In the genomic region with DNA sequence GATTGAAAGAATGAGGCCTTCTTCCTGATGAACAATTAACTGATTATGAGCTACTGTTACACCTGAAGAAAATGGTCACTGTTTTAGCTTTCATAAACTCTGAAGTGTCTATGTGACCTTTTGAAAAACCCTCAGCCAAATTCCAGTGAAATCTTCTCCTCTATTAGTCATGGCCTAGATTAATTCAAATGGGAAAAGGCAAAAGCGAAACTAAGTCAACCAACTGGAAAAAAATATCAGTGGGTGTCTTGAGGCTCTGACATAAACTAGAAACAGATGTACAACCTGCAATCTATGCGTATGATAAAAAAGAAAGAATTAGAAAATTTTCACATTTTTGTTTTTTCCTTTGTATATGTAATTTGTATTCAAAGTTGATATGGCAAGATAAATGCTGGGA, we compare ENCODE assay signal across 18 cellular contexts.
DNase-seq lines count a peak whose midpoint lies in the region; ATAC-seq and TF ChIP-seq lines count a peak whose summit lies in the region.
"Had no signal": no experiment of that assay in that cellular context is flagged by ENCODE, and none has a peak within 500 bp of the region (broad histone marks: within the 10 kb centered on the region; RNA-seq: fewer than 3 reads in every experiment).

No MANE protein-coding gene starts in this region.

- H2AFZ ChIP-seq in HCT116 (ENCODE audit: low read depth, low read length, poor library complexity, severe bottlenecking): peak overlapping the region; percentile 81

- POLR2A ChIA-PET in HCT116 (lab: Charles Lee): no interaction called here

- no peaks in the 10 kb centered on the region for H3K79me2 ChIP-seq in HCT116 (ENCODE audit: insufficient read depth, low read length)

- no peaks in the 10 kb centered on the region for H3K9me2 ChIP-seq in HCT116 (ENCODE audit: insufficient read depth)

- no peaks in the 10 kb centered on the region; a peak in 1 of 4 replicates for H3K4me1 ChIP-seq in HCT116 (ENCODE audit: control insufficient read depth in 1 of 2, insufficient read depth in 2 of 2, low read length in 2 of 2)
- H3K4me1 ChIP-seq: Peyer's patch, testis had no signal

- H3K36me3 ChIP-seq in HCT116 (ENCODE audit: control insufficient read depth in 1 of 2, insufficient read depth in 2 of 2, low read length in 2 of 2): no peaks in the 10 kb centered on the region
- no peaks in the 10 kb centered on the region for H3K36me3 ChIP-seq in brain microvascular endothelial cell (replicated peaks)
- H3K36me3 ChIP-seq: Peyer's patch had no signal

- no peaks in the 10 kb centered on the region for H3K9me3 ChIP-seq in HCT116 (ENCODE audit: control insufficient read depth in 1 of 2, insufficient read depth in 1 of 2, low read depth in 1 of 2, low read length in 2 of 2)
- H3K9me3 ChIP-seq: Peyer's patch, testis had no signal

- peaks cover 6% of the 10 kb centered on the region for H3K4me1 Mint-ChIP-seq in memory B cell
- H3K4me1 Mint-ChIP-seq: neural crest cell had no signal

- TF ChIP-seq POLR2A in HCT116 (IDR thresholded peaks at IDR 0.05; ENCODE audit: borderline replicate concordance, extremely low read depth, insufficient read depth, insufficient read length): no peak

- intact Hi-C loops in HCT116 (cut with micrococcal nuclease): no loop called here

- no peaks in the 10 kb centered on the region for H3K27me3 Mint-ChIP-seq in memory B cell

- no peaks in the 10 kb centered on the region for H3K9me3 Mint-ChIP-seq in memory B cell
- H3K9me3 Mint-ChIP-seq: activated naive CD4-positive, alpha-beta T cell treated with anti-CD3 and anti-CD28 coated beads, Interleukin-2, amount 50 U/mL, for 72 hours; neural crest cell had no signal

- no peaks in the 10 kb centered on the region for H3K36me3 Mint-ChIP-seq in memory B cell
- H3K36me3 Mint-ChIP-seq: activated naive CD4-positive, alpha-beta T cell treated with anti-CD3 and anti-CD28 coated beads, Interleukin-2, amount 50 U/mL, for 72 hours had no signal

- H3K4me3 Mint-ChIP-seq in memory B cell: no peak overlapping the region
- H3K4me3 Mint-ChIP-seq: neural crest cell had no signal

- H3K27me3 ChIP-seq in HCT116 (ENCODE audit: insufficient read depth, low read length): no peaks in the 10 kb centered on the region
- no peaks in the 10 kb centered on the region for H3K27me3 ChIP-seq in brain microvascular endothelial cell (replicated peaks)
- H3K27me3 ChIP-seq: Peyer's patch, testis had no signal

- RAD21 ChIA-PET in HCT116 (lab: Charles Lee; ENCODE audit: low non-redundant PET in 1 of 2, low total read pairs in 2 of 2, uncharacterized antibody in 2 of 2, unreplicated experiment in 2 of 2): no interaction called here

- ATAC-seq in HCT116: no peak
- no peak for ATAC-seq in memory B cell (ENCODE audit: low read depth)
- ATAC-seq in HG03521 (IDR thresholded peaks at IDR 0.05; ENCODE audit: unreplicated experiment): no peak
- no peak for ATAC-seq in HG03039 (IDR thresholded peaks at IDR 0.05; ENCODE audit: unreplicated experiment)
- ATAC-seq: activated naive CD4-positive, alpha-beta T cell treated with anti-CD3 and anti-CD28 coated beads, Interleukin-2, amount 50 U/mL, for 72 hours had no signal

- DNase-seq in AG08395 (ENCODE audit: low spot score) (peak; percentile 60), HCT116 (ENCODE audit: low read depth, low spot score) (no peak), brain microvascular endothelial cell (peak; percentile 18), memory B cell (ENCODE audit: low spot score in 2 of 2) (no peak), DMS79 treated with DMSO at 0.1 percent for 48 hours (lab: John Stamatoyannopoulos, UW) (no peak)
- DNase-seq in activated CD4-positive, CD25-positive, alpha-beta regulatory T cell (lab: John Stamatoyannopoulos, UW): no peak
- DNase-seq: activated CD4-positive, CD25-positive, alpha-beta regulatory T cell treated with anti-CD3 and anti-CD28 coated beads, Interleukin-2, amount 50 U/mL, for 72 hours; activated CD8-positive, alpha-beta memory T cell treated with anti-CD3 and anti-CD28 coated beads, Interleukin-2, amount 50 U/mL, for 48 hours; NCI-H146; NCI-H526 treated with DMSO at 0.1 percent for 48 hours; Peyer's patch; testis had no signal

- no peak overlapping the region for H3K9ac ChIP-seq in HCT116 (ENCODE audit: low read length)
- H3K9ac ChIP-seq: KMS-11 had no signal

- no peaks in the 10 kb centered on the region for H4K20me1 ChIP-seq in HCT116 (ENCODE audit: insufficient read depth)

- in situ Hi-C loops in brain microvascular endothelial cell (cut with HindIII; ENCODE audit: low pct_ligation_motif_present, low sequenced_read_pairs): no loop called here

- peak overlapping the region; percentile 31 for H3K27ac Mint-ChIP-seq in memory B cell
- H3K27ac Mint-ChIP-seq: activated naive CD4-positive, alpha-beta T cell treated with anti-CD3 and anti-CD28 coated beads, Interleukin-2, amount 50 U/mL, for 72 hours had no signal

- no TSS peak for BruUV-seq in HCT116 (replicated peaks; lab: Mats Ljungman, UMichigan)

- CTCF ChIA-PET in HCT116 (lab: Charles Lee): no interaction called here

- no peak overlapping the region for H3K4me3 ChIP-seq in HCT116 (replicated peaks in 1 of 2; ENCODE audit: low read depth in 1 of 2, low read length in 2 of 2)
- no peak overlapping the region for H3K4me3 ChIP-seq in brain microvascular endothelial cell (ENCODE audit: low read depth, low read length)
- H3K4me3 ChIP-seq: Peyer's patch, testis had no signal

- no peak for TF ChIP-seq RAD21 in HCT116 (IDR thresholded peaks at IDR 0.05; ENCODE audit: low read depth)

- TF ChIP-seq CTCF in HCT116 (IDR thresholded peaks at IDR 0.05 in 2 of 3, conservative IDR thresholded peaks at IDR 0.05 in 1 of 3; ENCODE audit: borderline replicate concordance in 1 of 3, insufficient read depth in 1 of 3, low read depth in 2 of 3, low read length in 2 of 3): no peak
- no peak for TF ChIP-seq CTCF in brain microvascular endothelial cell (IDR thresholded peaks at IDR 0.05; ENCODE audit: low read depth, low read length, missing control alignments)

- H3K27ac ChIP-seq in HCT116 (ENCODE audit: low read depth, low read length) (no peak overlapping the region), brain microvascular endothelial cell (no peak overlapping the region)
- H3K27ac ChIP-seq: epithelial cell of prostate, KMS-11, Peyer's patch, testis had no signal

- H3K4me2 ChIP-seq in HCT116 (ENCODE audit: low read length): peak overlapping the region; percentile 16; the same call in 1 of the 2 replicates
- H3K4me2 ChIP-seq: KMS-11 had no signal

TF ChIP-seq in HCT116, 20 proteins besides CTCF, POLR2A, EP300 and RAD21:
- TF ChIP-seq TCF7L2 (IDR thresholded peaks at IDR 0.05; ENCODE audit: borderline replicate concordance, extremely low read depth, insufficient read depth, insufficient read length) (no peak), SIN3A (IDR thresholded peaks at IDR 0.05; ENCODE audit: low read depth) (no peak), EZH2phosphoT487 (IDR thresholded peaks at IDR 0.05; ENCODE audit: borderline replicate concordance) (no peak), POLR2AphosphoS5 (IDR thresholded peaks at IDR 0.05; ENCODE audit: low read depth, low read length) (no peak), ZNF274 (IDR thresholded peaks at IDR 0.05; ENCODE audit: low read depth, low read length) (no peak), JUND (IDR thresholded peaks at IDR 0.05) (no peak)
- TF ChIP-seq, protein P1, sequence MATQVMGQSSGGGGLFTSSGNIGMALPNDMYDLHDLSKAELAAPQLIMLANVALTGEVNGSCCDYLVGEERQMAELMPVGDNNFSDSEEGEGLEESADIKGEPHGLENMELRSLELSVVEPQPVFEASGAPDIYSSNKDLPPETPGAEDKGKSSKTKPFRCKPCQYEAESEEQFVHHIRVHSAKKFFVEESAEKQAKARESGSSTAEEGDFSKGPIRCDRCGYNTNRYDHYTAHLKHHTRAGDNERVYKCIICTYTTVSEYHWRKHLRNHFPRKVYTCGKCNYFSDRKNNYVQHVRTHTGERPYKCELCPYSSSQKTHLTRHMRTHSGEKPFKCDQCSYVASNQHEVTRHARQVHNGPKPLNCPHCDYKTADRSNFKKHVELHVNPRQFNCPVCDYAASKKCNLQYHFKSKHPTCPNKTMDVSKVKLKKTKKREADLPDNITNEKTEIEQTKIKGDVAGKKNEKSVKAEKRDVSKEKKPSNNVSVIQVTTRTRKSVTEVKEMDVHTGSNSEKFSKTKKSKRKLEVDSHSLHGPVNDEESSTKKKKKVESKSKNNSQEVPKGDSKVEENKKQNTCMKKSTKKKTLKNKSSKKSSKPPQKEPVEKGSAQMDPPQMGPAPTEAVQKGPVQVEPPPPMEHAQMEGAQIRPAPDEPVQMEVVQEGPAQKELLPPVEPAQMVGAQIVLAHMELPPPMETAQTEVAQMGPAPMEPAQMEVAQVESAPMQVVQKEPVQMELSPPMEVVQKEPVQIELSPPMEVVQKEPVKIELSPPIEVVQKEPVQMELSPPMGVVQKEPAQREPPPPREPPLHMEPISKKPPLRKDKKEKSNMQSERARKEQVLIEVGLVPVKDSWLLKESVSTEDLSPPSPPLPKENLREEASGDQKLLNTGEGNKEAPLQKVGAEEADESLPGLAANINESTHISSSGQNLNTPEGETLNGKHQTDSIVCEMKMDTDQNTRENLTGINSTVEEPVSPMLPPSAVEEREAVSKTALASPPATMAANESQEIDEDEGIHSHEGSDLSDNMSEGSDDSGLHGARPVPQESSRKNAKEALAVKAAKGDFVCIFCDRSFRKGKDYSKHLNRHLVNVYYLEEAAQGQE (IDR thresholded peaks at IDR 0.05; ENCODE audit: low read depth): no peak
- TF ChIP-seq, protein P2, sequence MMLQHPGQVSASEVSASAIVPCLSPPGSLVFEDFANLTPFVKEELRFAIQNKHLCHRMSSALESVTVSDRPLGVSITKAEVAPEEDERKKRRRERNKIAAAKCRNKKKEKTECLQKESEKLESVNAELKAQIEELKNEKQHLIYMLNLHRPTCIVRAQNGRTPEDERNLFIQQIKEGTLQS (IDR thresholded peaks at IDR 0.05): no peak

Comparison
In these comparisons a context has a peak if more than half of its experiments do, and no peak if none do; other contexts are left out.
1. DNase-seq: peak in AG08395 (single experiment) and brain microvascular endothelial cell (single experiment); none in HCT116 (single experiment), memory B cell (0 of 2), activated CD4-positive, CD25-positive, alpha-beta regulatory T cell (0 of 4) and DMS79 treated with DMSO at 0.1 percent for 48 hours (single experiment).